Comparison of ENCODE assay signal across 8 cellular contexts in the genomic region with DNA sequence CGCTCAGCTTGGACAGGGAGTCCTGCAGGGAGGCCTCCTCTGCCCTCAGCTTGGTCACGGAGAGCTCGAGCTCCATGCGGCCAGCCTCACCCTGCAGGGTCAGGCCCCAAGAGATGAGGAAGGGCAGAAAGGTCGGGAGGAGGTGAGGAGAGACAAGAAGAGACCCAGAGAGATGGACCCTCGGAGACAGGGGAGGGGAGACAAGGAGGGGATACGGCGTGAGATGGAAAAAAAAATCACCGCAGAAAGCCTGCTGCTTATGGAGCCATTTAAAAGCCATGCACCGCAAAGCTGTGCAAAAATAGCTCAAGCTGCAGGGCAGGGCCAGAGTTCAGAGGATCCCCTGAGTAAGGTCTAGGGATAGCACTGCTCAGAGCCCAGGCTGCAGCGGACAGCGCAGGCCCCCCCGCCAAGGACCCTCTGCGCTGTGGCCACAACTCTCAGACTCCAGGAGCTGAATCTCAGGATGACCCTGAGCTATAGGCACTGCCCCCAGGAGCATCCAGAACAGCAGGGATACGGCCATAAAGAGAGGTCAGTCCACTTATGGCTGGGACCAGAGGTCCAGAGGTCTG. TPM values are rescaled to one million over a fixed set of nuclear protein-coding genes. Genes with fewer than 3 reads are reported as not detected.
DNase-seq lines count a peak whose midpoint lies in the region; ATAC-seq, FAIRE-seq and TF ChIP-seq lines count a peak whose summit lies in the region.
"Not testable (repeated sequence)": the region's sequence is repeated elsewhere in the genome, so short reads cannot be mapped to it uniquely, and the experiment has no call there.
"Had no signal": no experiment of that assay in that cellular context is flagged by ENCODE, and none has a peak within 500 bp of the region (broad histone marks: within the 10 kb centered on the region; RNA-seq: fewer than 3 reads in every experiment).

No MANE protein-coding gene starts in this region.

- H3K23ac ChIP-seq in H9 (ENCODE audit: insufficient read length, low read depth, low read length), result not testable (repeated sequence)
- peak overlapping the region; percentile 96 for H3K23ac ChIP-seq in neuronal stem cell (ENCODE audit: low read depth, low read length, poor library complexity)

- not testable (repeated sequence) for H3K14ac ChIP-seq in H9 (ENCODE audit: insufficient read depth, low read length)
- H3K14ac ChIP-seq in neuronal stem cell (ENCODE audit: low read length), result peak overlapping the region; percentile 23

- peaks cover 0 to 83% of the 10 kb centered on the region in 2 donors for H3K36me3 ChIP-seq in adrenal gland (replicated peaks in 1 of 2)
- peaks cover 63 to 82% of the 10 kb centered on the region in 2 experiments for H3K36me3 ChIP-seq in HepG2 (replicated peaks in 1 of 2; ENCODE audit: control insufficient read depth in 1 of 2, insufficient read depth in 2 of 2, low read length in 2 of 2)
- H3K36me3 ChIP-seq in neuronal stem cell (replicated peaks in 1 of 2; ENCODE audit: control insufficient read depth in 2 of 2, insufficient read depth in 2 of 2, low read length in 2 of 2), result peaks cover 57 to 82% of the 10 kb centered on the region in 2 donors

- TF ChIP-seq POLR2A in adrenal gland (IDR thresholded peaks at IDR 0.05); HepG2 (IDR thresholded peaks at IDR 0.05; ENCODE audit: insufficient read depth in 1 of 2, low read depth in 2 of 2, low read length in 2 of 2): not testable (repeated sequence)

- not testable (repeated sequence) for H2BK20ac ChIP-seq in H9 (ENCODE audit: low read depth, low read length, poor library complexity, severe bottlenecking)

- TF ChIP-seq RAD21 in HepG2 (CRISPR knock-in tag; IDR thresholded peaks at IDR 0.05), result not testable (repeated sequence)

- H2AK5ac ChIP-seq in H9 (ENCODE audit: insufficient read length, low read length); neuronal stem cell (ENCODE audit: low read depth, low read length): not testable (repeated sequence)

- not testable (repeated sequence) for H2BK5ac ChIP-seq in H9 (ENCODE audit: insufficient read length, low read length)
- H2BK5ac ChIP-seq in neuronal stem cell (ENCODE audit: low read length), result peak overlapping the region; percentile 40

- H3K27me3 Mint-ChIP-seq in H9 (ENCODE audit: low read depth); activated CD8-positive, alpha-beta T cell treated with anti-CD3 and anti-CD28 coated beads for 36 hours: not testable (repeated sequence)

- H3K27me3 ChIP-seq in H9 (ENCODE audit: insufficient read depth, low read length); adrenal gland; HepG2 (ENCODE audit: control insufficient read depth in 1 of 2, insufficient read depth in 2 of 2, low read length in 2 of 2); neuronal stem cell (ENCODE audit: control insufficient read depth in 3 of 3, insufficient read depth in 3 of 3, low read depth in 1 of 3, low read length in 3 of 3): not testable (repeated sequence)

- H3K36me3 Mint-ChIP-seq in H9 (ENCODE audit: insufficient read depth in 1 of 3, low read depth in 3 of 3), result peaks cover 25 to 57% (median 53%) of the 10 kb centered on the region in 3 experiments
- H3K36me3 Mint-ChIP-seq in activated CD8-positive, alpha-beta T cell treated with anti-CD3 and anti-CD28 coated beads for 36 hours (ENCODE audit: low read depth), result peaks cover 16% of the 10 kb centered on the region

- POLR2A ChIA-PET in activated CD8-positive, alpha-beta T cell treated with anti-CD3 and anti-CD28 coated beads for 36 hours (lab: Charles Lee), result interaction anchor here (1.0 kb wide), 1 partner anchor 10 kb away, joined by 3 read pairs; no protein-coding TSS in a partner anchor
- POLR2A ChIA-PET in HepG2 (lab: Yijun Ruan, JAX), result not testable (repeated sequence)

- H3K4me1 ChIP-seq in H9 (ENCODE audit: insufficient read depth, low read length); adrenal gland (replicated peaks in 1 of 2); HepG2 (ENCODE audit: insufficient read depth, low read length); neuronal stem cell (ENCODE audit: control insufficient read depth in 2 of 2, insufficient read depth in 1 of 2, low read depth in 1 of 2, low read length in 2 of 2): not testable (repeated sequence)

- not testable (repeated sequence) for H3K4ac ChIP-seq in H9 (ENCODE audit: low read depth, low read length); neuronal stem cell (ENCODE audit: low read length)

- peak; percentile 38 for DNase-seq in H9
- peak; percentile 1 for DNase-seq in activated CD8-positive, alpha-beta T cell treated with anti-CD3 and anti-CD28 coated beads for 36 hours
- peak in 4 of 7 donors; percentile 18 to 51 (median 36) for DNase-seq in adrenal gland
- peak; percentile 25 for DNase-seq in Right ventricle myocardium superior
- DNase-seq in HepG2 (ENCODE audit: low spot score); neuronal stem cell (ENCODE audit: low spot score): not testable (repeated sequence)
- DNase-seq in ureter (ENCODE audit: low spot score), result peak; percentile 51

- H3K9me3 ChIP-seq in H9 (ENCODE audit: control insufficient read depth, low read depth, low read length); adrenal gland (replicated peaks in 1 of 3); HepG2 (ENCODE audit: low read length); neuronal stem cell (replicated peaks in 1 of 2; ENCODE audit: control insufficient read depth in 2 of 2, insufficient read depth in 1 of 2, low read depth in 1 of 2, low read length in 2 of 2): not testable (repeated sequence)

- H2BK15ac ChIP-seq in H9 (ENCODE audit: low read depth, low read length); neuronal stem cell (ENCODE audit: low read length): not testable (repeated sequence)

- not testable (repeated sequence) for BruUV-seq in HepG2 (replicated peaks; lab: Mats Ljungman, UMichigan)

- not testable (repeated sequence) for H3K4me3 Mint-ChIP-seq in H9; activated CD8-positive, alpha-beta T cell treated with anti-CD3 and anti-CD28 coated beads for 36 hours

- H4K5ac ChIP-seq in H9 (ENCODE audit: insufficient read length, low read depth, low read length), result not testable (repeated sequence)

- H3T11ph ChIP-seq in H9 (ENCODE audit: low read length), result not testable (repeated sequence)

- not testable (repeated sequence) for TF ChIP-seq CTCF in H9 (conservative IDR thresholded peaks at IDR 0.05); activated CD8-positive, alpha-beta T cell treated with anti-CD3 and anti-CD28 coated beads for 36 hours (IDR thresholded peaks at IDR 0.05); adrenal gland (IDR thresholded peaks at IDR 0.05); HepG2 (CRISPR knock-in tag; IDR thresholded peaks at IDR 0.05)

- not testable (repeated sequence) for H2BK12ac ChIP-seq in H9 (ENCODE audit: insufficient read length, low read depth, low read length); neuronal stem cell (ENCODE audit: low read length)

- not testable (repeated sequence) for H3K23me2 ChIP-seq in H9 (ENCODE audit: insufficient read length, low read depth, low read length, poor library complexity, severe bottlenecking)

- H3K4me2 ChIP-seq in H9 (ENCODE audit: insufficient read depth, insufficient read length, low read length); HepG2 (ENCODE audit: low read depth, low read length); neuronal stem cell (ENCODE audit: insufficient read depth, low read length, poor library complexity, severe bottlenecking): not testable (repeated sequence)

- not testable (repeated sequence) for FAIRE-seq in HepG2 (lab: Jason Lieb, UNC)

- not testable (repeated sequence) for H3K9ac ChIP-seq in H9 (ENCODE audit: extremely low read depth, insufficient read length, low read length); HepG2 (ENCODE audit: insufficient read depth, low read depth, low read length); neuronal stem cell (ENCODE audit: low read depth, low read length, poor library complexity)

- H2AFZ ChIP-seq in H9 (ENCODE audit: low read length); HepG2 (ENCODE audit: low read length); neuronal stem cell (ENCODE audit: low read length): not testable (repeated sequence)

- H3K9me3 Mint-ChIP-seq in H9; activated CD8-positive, alpha-beta T cell treated with anti-CD3 and anti-CD28 coated beads for 36 hours: not testable (repeated sequence)

- H3K18ac ChIP-seq in H9 (ENCODE audit: insufficient read length, low read depth, low read length); neuronal stem cell (ENCODE audit: low read length): not testable (repeated sequence)

- H3K79me1 ChIP-seq in H9 (ENCODE audit: insufficient read depth, low read depth, low read length, poor library complexity, severe bottlenecking), result not testable (repeated sequence)
- peaks cover 15% of the 10 kb centered on the region for H3K79me1 ChIP-seq in neuronal stem cell (ENCODE audit: low read depth, low read length)

- not testable (repeated sequence) for H3K4me1 Mint-ChIP-seq in H9; activated CD8-positive, alpha-beta T cell treated with anti-CD3 and anti-CD28 coated beads for 36 hours (ENCODE audit: low read depth)

- not testable (repeated sequence) for H3K79me2 ChIP-seq in H9 (ENCODE audit: insufficient read depth, low read length); HepG2 (ENCODE audit: insufficient read depth, low read length)

- not testable (repeated sequence) for H2BK120ac ChIP-seq in H9 (ENCODE audit: low read depth, low read length, poor library complexity, severe bottlenecking)
- H2BK120ac ChIP-seq in neuronal stem cell (ENCODE audit: low read depth, low read length), result peak overlapping the region; percentile 13

- H4K91ac ChIP-seq in H9 (ENCODE audit: insufficient read length, low read depth, low read length); neuronal stem cell (ENCODE audit: low read depth, low read length, poor library complexity): not testable (repeated sequence)

- not testable (repeated sequence) for H3K56ac ChIP-seq in H9 (ENCODE audit: insufficient read length, low read depth, low read length)

- not testable (repeated sequence) for H3K4me3 ChIP-seq in adrenal gland; HepG2 (replicated peaks in 1 of 3; ENCODE audit: insufficient read depth in 1 of 3, low read depth in 2 of 3, low read length in 3 of 3); neuronal stem cell (ENCODE audit: low read length in 2 of 2)

- not testable (repeated sequence) for ATAC-seq in activated CD8-positive, alpha-beta T cell treated with anti-CD3 and anti-CD28 coated beads for 36 hours; Right ventricle myocardium superior (ENCODE audit: poor library complexity); HepG2

- CTCF ChIA-PET in activated CD8-positive, alpha-beta T cell treated with anti-CD3 and anti-CD28 coated beads for 36 hours (lab: Charles Lee), result interaction anchor here (1.3 kb wide), 1 partner anchor 10 kb away, joined by 3 read pairs; no protein-coding TSS in a partner anchor
- CTCF ChIA-PET in HepG2 (lab: Yijun Ruan, JAX; ENCODE audit: low intra/inter-chr PET ratio, low total read pairs), result not testable (repeated sequence)

- H4K20me1 ChIP-seq in H9 (ENCODE audit: control insufficient read depth, insufficient read depth, insufficient read length); HepG2 (ENCODE audit: insufficient read depth, low read length): not testable (repeated sequence)

- in situ Hi-C loops in HepG2 (cut with HindIII; ENCODE audit: extremely low pct_ligation_motif_present, low pct_unique_long_range_greater_than_20kb), result not testable (repeated sequence)

- TF ChIP-seq EP300 in HepG2 (IDR thresholded peaks at IDR 0.05; ENCODE audit: low read depth in 2 of 2, low read length in 2 of 2); HepG2 (CRISPR knock-in tag; IDR thresholded peaks at IDR 0.05; ENCODE audit: borderline replicate concordance): not testable (repeated sequence)

- intact Hi-C loops in activated CD8-positive, alpha-beta T cell treated with anti-CD3 and anti-CD28 coated beads for 36 hours (cut with micrococcal nuclease); adrenal gland (cut with DNase I); Right ventricle myocardium superior (cut with DNase I); HepG2 (cut with micrococcal nuclease; ENCODE audit: unreplicated experiment): not testable (repeated sequence)

- no CpG with 5 or more reads among the region's 15 CpGs for WGBS in H9 (ENCODE audit: extremely low coverage, insufficient read length, low lambda C conversion rate)
- WGBS in adrenal gland, 4 donors, result 85 to 89% (median 87%) methylated on average over 14 to 15 of the region's 15 CpGs
- 95% methylated on average over 14 of the region's 15 CpGs for WGBS in HepG2 (ENCODE audit: low lambda C conversion rate)
- WGBS in neuronal stem cell (ENCODE audit: extremely low coverage in 2 of 2, insufficient read length in 2 of 2, insufficient replicate concordance in 1 of 2), 2 donors, result no CpG with 5 or more reads among the region's 15 CpGs

- H3K27ac ChIP-seq in H9 (ENCODE audit: insufficient read length, low read depth, low read length); adrenal gland; HepG2 (ENCODE audit: extremely low read length, insufficient read depth, low read length); neuronal stem cell (replicated peaks; ENCODE audit: low read length): not testable (repeated sequence)

- not testable (repeated sequence) for H4K8ac ChIP-seq in H9 (replicated peaks; ENCODE audit: insufficient read length, low read depth, low read length); neuronal stem cell (ENCODE audit: low read depth, low read length)

- peak overlapping the region in 1 of 3 experiments; percentile 1; a peak in 1 of 7 replicates for H3K27ac Mint-ChIP-seq in H9
- not testable (repeated sequence) for H3K27ac Mint-ChIP-seq in activated CD8-positive, alpha-beta T cell treated with anti-CD3 and anti-CD28 coated beads for 36 hours

RNA-seq across cellular contexts. Expression of a gene that starts 13.1 kb away (rescaled TPM):
- total RNA-seq in H9 (2021), result 27.7 and 29.3 TPM in 2 replicates
- 1 to 10 TPM; 2.8 to 3.1 TPM for total RNA-seq in activated CD8-positive, alpha-beta T cell treated with anti-CD3 and anti-CD28 coated beads for 36 hours
- 100 to 1,000 TPM in 4 of 8 donors, 10 to 100 TPM in 4; 46.4 to 205 (median 111) TPM for total RNA-seq in adrenal gland
- polyA plus RNA-seq in adrenal gland, result 100 to 1,000 TPM in 1 of 3 donors, 10 to 100 TPM in 1, 1 to 10 TPM in 1; 7.9 to 185 (median 25.8) TPM
- total RNA-seq in Right ventricle myocardium superior, result 11.7 TPM
- 35.6 and 36.2 TPM in 2 replicates for total RNA-seq in HepG2 (2016; rRNA removed; fragmentation: Illumina TruSeq; extraction: Trizol)
- 2.8 and 3.7 TPM in 2 replicates for total RNA-seq in HepG2 (2016; cell fraction: cytosol; rRNA removed; fragmentation: Illumina TruSeq; extraction: Trizol; ENCODE audit: low read depth)
- 33.6 and 35.9 TPM in 2 replicates for total RNA-seq in HepG2 (2016; cell fraction: insoluble cytoplasmic fraction; rRNA removed; fragmentation: Illumina TruSeq; extraction: Trizol)
- 12.7 and 15.7 TPM in 2 replicates for total RNA-seq in HepG2 (2016; cell fraction: membrane; rRNA removed; fragmentation: Illumina TruSeq; extraction: Trizol)
- total RNA-seq in HepG2 (2016; cell fraction: nucleus; rRNA removed; fragmentation: Illumina TruSeq; extraction: Trizol), result 43.1 and 51.6 TPM in 2 replicates
- polyA plus RNA-seq in HepG2 (2011; rRNA removed), result 30.3 and 38.8 TPM in 2 replicates
- polyA plus RNA-seq in HepG2 (2011; cell fraction: cytosol; rRNA removed), result 13.9 and 24.8 TPM in 2 replicates
- polyA plus RNA-seq in HepG2 (2011; cell fraction: nucleus; rRNA removed), result 44.1 and 66.8 TPM in 2 replicates
- polyA plus RNA-seq in HepG2 (2012), result 24.2 and 34.4 TPM in 2 replicates
- 3.5 and 3.8 TPM in 2 replicates for polyA plus RNA-seq in HepG2 (2016; cell fraction: cytosol; fragmentation: Illumina TruSeq; extraction: Trizol; ENCODE audit: low read depth)
- polyA plus RNA-seq in HepG2 (2016; cell fraction: insoluble cytoplasmic fraction; fragmentation: Illumina TruSeq; extraction: Trizol; ENCODE audit: low read depth), result 24.0 and 26.6 TPM in 2 replicates
- 12.4 and 14.6 TPM in 2 replicates for polyA plus RNA-seq in HepG2 (2016; cell fraction: membrane; fragmentation: Illumina TruSeq; extraction: Trizol; ENCODE audit: low read depth)
- 54.4 and 54.5 TPM in 2 replicates for polyA plus RNA-seq in HepG2 (2016; cell fraction: nucleus; fragmentation: Illumina TruSeq; extraction: Trizol; ENCODE audit: insufficient read depth, low read depth)
- 29.8 and 35.9 TPM in 2 replicates for polyA minus RNA-seq in HepG2 (2011; rRNA and poly(A)+ RNA removed; ENCODE audit: low replicate concordance)
- polyA minus RNA-seq in HepG2 (2011; cell fraction: cytosol; rRNA and poly(A)+ RNA removed), result 20.5 and 26.0 TPM in 2 replicates
- polyA minus RNA-seq in HepG2 (2011; cell fraction: nucleus; rRNA and poly(A)+ RNA removed), result 98.8 and 162 TPM in 2 replicates
- polyA plus RNA-seq in neuronal stem cell (2013, experiment 1 of 2), result 19.8 TPM
- polyA plus RNA-seq in neuronal stem cell (2013, experiment 2 of 2), result 20.3 TPM
- total RNA-seq in ureter, result 61.9 TPM

RNA-seq across cellular contexts. Expression of a gene that starts 40.3 kb away (rescaled TPM):
- 1,874 and 2,051 TPM in 2 replicates for total RNA-seq in H9 (2021)
- total RNA-seq in activated CD8-positive, alpha-beta T cell treated with anti-CD3 and anti-CD28 coated beads for 36 hours, result 1,000 to 10,000 TPM in 1 of 2 experiments, 100 to 1,000 TPM in 1; 820 to 1,043 TPM
- total RNA-seq in adrenal gland, result 1,000 to 10,000 TPM in 3 of 8 donors, 100 to 1,000 TPM in 1, under 1 TPM in 3, not detected in 1; under 0.01 to 2,119 (median 890) TPM
- not detected for polyA plus RNA-seq in adrenal gland
- 9,391 TPM for total RNA-seq in Right ventricle myocardium superior
- 859 and 11,018 TPM in 2 replicates for total RNA-seq in HepG2 (2016; rRNA removed; fragmentation: Illumina TruSeq; extraction: Trizol)
- 16,281 and 17,236 TPM in 2 replicates for total RNA-seq in HepG2 (2016; cell fraction: cytosol; rRNA removed; fragmentation: Illumina TruSeq; extraction: Trizol; ENCODE audit: low read depth)
- total RNA-seq in HepG2 (2016; cell fraction: insoluble cytoplasmic fraction; rRNA removed; fragmentation: Illumina TruSeq; extraction: Trizol), result 1,309 and 10,613 TPM in 2 replicates
- total RNA-seq in HepG2 (2016; cell fraction: membrane; rRNA removed; fragmentation: Illumina TruSeq; extraction: Trizol), result 2,848 and 3,475 TPM in 2 replicates
- total RNA-seq in HepG2 (2016; cell fraction: nucleus; rRNA removed; fragmentation: Illumina TruSeq; extraction: Trizol), result 52,466 and 64,417 TPM in 2 replicates
- polyA plus RNA-seq in HepG2 (2011; rRNA removed), result under 0.01 TPM in 2 replicates
- polyA plus RNA-seq in HepG2 (2011; cell fraction: cytosol; rRNA removed), result under 0.01 TPM in 2 replicates
- polyA plus RNA-seq in HepG2 (2011; cell fraction: nucleus; rRNA removed), result under 0.01 TPM in 2 replicates
- polyA plus RNA-seq in HepG2 (2012), result 59.2 and 78.2 TPM in 2 replicates
- polyA plus RNA-seq in HepG2 (2016; cell fraction: cytosol; fragmentation: Illumina TruSeq; extraction: Trizol; ENCODE audit: low read depth), result 27.3 and 44.4 TPM in 2 replicates
- polyA plus RNA-seq in HepG2 (2016; cell fraction: insoluble cytoplasmic fraction; fragmentation: Illumina TruSeq; extraction: Trizol; ENCODE audit: low read depth), result not detected in 2 replicates
- polyA plus RNA-seq in HepG2 (2016; cell fraction: membrane; fragmentation: Illumina TruSeq; extraction: Trizol; ENCODE audit: low read depth), result not detected in 2 replicates
- polyA plus RNA-seq in HepG2 (2016; cell fraction: nucleus; fragmentation: Illumina TruSeq; extraction: Trizol; ENCODE audit: insufficient read depth, low read depth), result 32.8 TPM in 1 of 2 replicates, not detected in the other
- polyA minus RNA-seq in HepG2 (2011; rRNA and poly(A)+ RNA removed; ENCODE audit: low replicate concordance), result 12,820 and 15,604 TPM in 2 replicates
- 90,102 and 105,040 TPM in 2 replicates for polyA minus RNA-seq in HepG2 (2011; cell fraction: cytosol; rRNA and poly(A)+ RNA removed)
- polyA minus RNA-seq in HepG2 (2011; cell fraction: nucleus; rRNA and poly(A)+ RNA removed), result 42,574 and 58,030 TPM in 2 replicates
- polyA plus RNA-seq in neuronal stem cell (2013, experiment 1 of 2), result 14.3 TPM
- polyA plus RNA-seq in neuronal stem cell (2013, experiment 2 of 2), result 15.9 TPM
- 1,626 TPM for total RNA-seq in ureter
- total RNA-seq: GM23248 had no signal
- polyA plus RNA-seq: GM23248 had no signal
